ENCODE assay signal across 11 cellular contexts in genomic region chr11:34600339-34601084, GRCh38. TPM values are rescaled to one million over a fixed set of nuclear protein-coding genes. Genes with fewer than 3 reads are reported as not detected.
A peak's percentile ranks its signal among the peaks of the same experiment; 100 is the strongest.
DNase-seq lines count a peak whose midpoint lies in the region; ATAC-seq, FAIRE-seq and TF ChIP-seq lines count a peak whose summit lies in the region.
"Had no signal": no experiment of that assay in that cellular context is flagged by ENCODE, and none has a peak within 500 bp of the region (broad histone marks: within the 10 kb centered on the region; RNA-seq: fewer than 3 reads in every experiment).

No MANE protein-coding gene starts in this region.

- H3K27ac ChIP-seq in RWPE2 (ENCODE audit: poor library complexity, severe bottlenecking) (peak overlapping the region; percentile 93), right cardiac atrium (ENCODE audit: low read length) (no peak overlapping the region), skin epidermis (peak overlapping the region in 12 of 21 experiments; percentile 4 to 75 (median 36))

- ATAC-seq in GM18511 (IDR thresholded peaks at IDR 0.05; ENCODE audit: unreplicated experiment) (peak; percentile 61), RWPE2 (ENCODE audit: low read depth) (no peak), right cardiac atrium (peak; percentile 75 to 77), HG02678 (IDR thresholded peaks at IDR 0.05; ENCODE audit: unreplicated experiment) (no peak)

- H3K27me3 ChIP-seq in RWPE2 (ENCODE audit: insufficient read depth, poor library complexity, severe bottlenecking) (no peaks in the 10 kb centered on the region), right cardiac atrium (ENCODE audit: control insufficient read depth, insufficient read depth) (no peaks in the 10 kb centered on the region)

- WGBS in right cardiac atrium = 33% methylated on average over 11 of the region's 11 CpGs

- intact Hi-C loops in right cardiac atrium (cut with DNase I) = no loop called here

- DNase-seq in RWPE2 (ENCODE audit: low spot score) (no peak), right cardiac atrium (peak; percentile 25 to 76 (median 72)), hypothalamus (lab: John Stamatoyannopoulos, UW) (no peak), H54 (ENCODE audit: insufficient read length, low spot score) (no peak)
- DNase-seq in stimulated activated CD4-positive, alpha-beta T cell treated with anti-CD3 and anti-CD28 coated beads, Interleukin-4, amount 100 ng/mL, for 24 hours = no peak
- DNase-seq: activated naive CD4-positive, alpha-beta T cell treated with anti-CD3 and anti-CD28 coated beads for 36 hours; NCI-H2171 treated with DMSO at 0.1 percent for 48 hours had no signal

- FAIRE-seq in H54 (lab: Jason Lieb, UNC) = no peak

- TF ChIP-seq POLR2A in H54 (IDR thresholded peaks at IDR 0.05; ENCODE audit: low read depth, low read length) = no peak

- H3K9me3 ChIP-seq in RWPE2 (ENCODE audit: severe bottlenecking) = no peaks in the 10 kb centered on the region
- no peaks in the 10 kb centered on the region for H3K9me3 ChIP-seq in right cardiac atrium (ENCODE audit: control insufficient read depth, low read length)

- H3K4me1 ChIP-seq in RWPE2 (ENCODE audit: insufficient read depth, poor library complexity, severe bottlenecking) = peaks cover 32% of the 10 kb centered on the region
- peaks cover 5% of the 10 kb centered on the region for H3K4me1 ChIP-seq in right cardiac atrium (ENCODE audit: control insufficient read depth, insufficient read depth, low read length)

- no peaks in the 10 kb centered on the region for H3K36me3 ChIP-seq in RWPE2 (ENCODE audit: low read depth)

- H3K4me3 ChIP-seq in RWPE2 (ENCODE audit: severe bottlenecking) = no peak overlapping the region
- no peak overlapping the region for H3K4me3 ChIP-seq in right cardiac atrium (ENCODE audit: low read length)
- H3K4me3 ChIP-seq in skin epidermis = no peak overlapping the region

- TF ChIP-seq CTCF in RWPE2 (IDR thresholded peaks at IDR 0.05; ENCODE audit: poor library complexity, severe bottlenecking) = no peak

RNA-seq across cellular contexts. Expression of gene EHF, which starts 20.4 kb away (rescaled TPM):
- total RNA-seq in right cardiac atrium = under 1 TPM; 0.17 to 0.47 (median 0.27) TPM
- 0.14 TPM for polyA plus RNA-seq in right cardiac atrium
- total RNA-seq: activated naive CD4-positive, alpha-beta T cell treated with anti-CD3 and anti-CD28 coated beads for 36 hours; T-helper 2 cell treated with Interferon-gamma antibody and Interleukin-4, amounts not matched to agents 100 ng/mL and 5 ng/mL, for 36 hours had no signal

Comparison
In these comparisons a context has a peak if more than half of its experiments do, and no peak if none do; other contexts are left out.
1. ATAC-seq: peak in GM18511 (single experiment) and right cardiac atrium (2 of 2); none in RWPE2 (single experiment) and HG02678 (single experiment).
2. DNase-seq: peak in right cardiac atrium (3 of 3); none in RWPE2 (single experiment), stimulated activated CD4-positive, alpha-beta T cell treated with anti-CD3 and anti-CD28 coated beads, Interleukin-4, amount 100 ng/mL, for 24 hours (single experiment), hypothalamus (0 of 51) and H54 (single experiment).